Comparison of ENCODE assay signal across 8 cellular contexts in genomic region chr3:177602601-177603136, GRCh38.
DNase-seq lines count a peak whose midpoint lies in the region; ATAC-seq, FAIRE-seq and TF ChIP-seq lines count a peak whose summit lies in the region.

No MANE protein-coding gene starts in this region.

- FAIRE-seq in frontal cortex (lab: Jason Lieb, UNC) = no peak

- 76% methylated on average over 2 of the region's 2 CpGs for WGBS in hepatocyte (ENCODE audit: low lambda C conversion rate, missing lambda C conversion rate)

- peak; percentile 30 for ATAC-seq in GM18868 (IDR thresholded peaks at IDR 0.05; ENCODE audit: unreplicated experiment)
- no peak for ATAC-seq in GM21367 (IDR thresholded peaks at IDR 0.05; ENCODE audit: unreplicated experiment)

- TF ChIP-seq CTCF in hepatocyte (IDR thresholded peaks at IDR 0.05; ENCODE audit: poor library complexity) = no peak

- H3K4me2 ChIP-seq in hepatocyte = peak overlapping the region; percentile 21

- peaks cover 35% of the 10 kb centered on the region for H3K4me1 ChIP-seq in hepatocyte (ENCODE audit: insufficient read depth)

- H2AFZ ChIP-seq in hepatocyte = no peak overlapping the region

- H3K79me2 ChIP-seq in hepatocyte = no peaks in the 10 kb centered on the region

- no peaks in the 10 kb centered on the region for H3K9me2 ChIP-seq in hepatocyte (replicated peaks; ENCODE audit: insufficient read depth)

- no peaks in the 10 kb centered on the region for H4K20me1 ChIP-seq in hepatocyte (ENCODE audit: insufficient read depth, poor library complexity, severe bottlenecking)

- peak overlapping the region; percentile 46 for H3K27ac ChIP-seq in hepatocyte

- DNase-seq in A172 (ENCODE audit: low spot score) = peak; percentile 23
- DNase-seq in NCI-H524 treated with DMSO at 0.1 percent for 48 hours (lab: John Stamatoyannopoulos, UW) = peak; percentile 54
- no peak for DNase-seq in hepatocyte (ENCODE audit: low spot score)
- DNase-seq in stimulated activated CD4-positive, alpha-beta T cell treated with anti-CD3 and anti-CD28 coated beads, Interleukin-4, amount 100 ng/mL, for 24 hours = no peak
- DNase-seq in frontal cortex (ENCODE audit: low spot score in 2 of 2) = no peak
- no peak for DNase-seq in activated CD4-positive, alpha-beta T cell treated with anti-CD3 and anti-CD28 coated beads for 4 hours

- no peak overlapping the region for H3K4me3 ChIP-seq in hepatocyte

- no peaks in the 10 kb centered on the region for H3K36me3 ChIP-seq in hepatocyte (replicated peaks; ENCODE audit: insufficient read depth, low read depth)

- H3K9me3 ChIP-seq in hepatocyte (ENCODE audit: low read depth) = no peaks in the 10 kb centered on the region

- no peaks in the 10 kb centered on the region for H3K27me3 ChIP-seq in hepatocyte

Comparison
In these comparisons a context has a peak if more than half of its experiments do, and no peak if none do; other contexts are left out.
1. DNase-seq: peak in A172 (single experiment) and NCI-H524 treated with DMSO at 0.1 percent for 48 hours (single experiment); none in hepatocyte (single experiment), stimulated activated CD4-positive, alpha-beta T cell treated with anti-CD3 and anti-CD28 coated beads, Interleukin-4, amount 100 ng/mL, for 24 hours (single experiment), frontal cortex (0 of 2) and activated CD4-positive, alpha-beta T cell treated with anti-CD3 and anti-CD28 coated beads for 4 hours (0 of 2).